Comparison of ENCODE assay signal across 8 cellular contexts in genomic region chr11:96154802-96155520, GRCh38.
DNase-seq lines count a peak whose midpoint lies in the region; TF ChIP-seq lines count a peak whose summit lies in the region.
"Had no signal": no experiment of that assay in that cellular context is flagged by ENCODE, and none has a peak within 500 bp of the region (broad histone marks: within the 10 kb centered on the region; RNA-seq: fewer than 3 reads in every experiment).

No MANE protein-coding gene starts in this region.

- H3K27ac ChIP-seq in ascending aorta (peak overlapping the region; percentile 64 to 66), suprapubic skin (peak overlapping the region; percentile 56)

- H3K4me1 ChIP-seq in ascending aorta: peaks cover 0 to 46% of the 10 kb centered on the region in 2 donors
- peaks cover 51% of the 10 kb centered on the region for H3K4me1 ChIP-seq in suprapubic skin

- intact Hi-C loops in ascending aorta (cut with DNase I): no loop called here

- WGBS in suprapubic skin: 59% methylated on average over 4 of the region's 7 CpGs

- peak; percentile 79 for DNase-seq in HT1080 (ENCODE audit: low read depth)
- DNase-seq in ascending aorta (ENCODE audit: low spot score in 2 of 2): no peak
- peak; percentile 19 to 22 for DNase-seq in hippocampal formation (lab: John Stamatoyannopoulos, UW)
- no peak for DNase-seq in suprapubic skin (ENCODE audit: low spot score in 2 of 2)
- DNase-seq in COLO668 (lab: John Stamatoyannopoulos, UW; ENCODE audit: unreplicated experiment): no peak
- DNase-seq in amniotic stem cell (lab: John Stamatoyannopoulos, UW): no peak
- no peak for DNase-seq in NCI-H510A (lab: John Stamatoyannopoulos, UW)
- DNase-seq: activated naive CD8-positive, alpha-beta T cell treated with anti-CD3 and anti-CD28 coated beads, Interleukin-2, amount 10 ng/mL, durations not matched to agents 7 days and 5 days had no signal

- no peak overlapping the region for H3K4me3 ChIP-seq in ascending aorta
- no peak overlapping the region for H3K4me3 ChIP-seq in suprapubic skin

- no peak for TF ChIP-seq CTCF in ascending aorta (IDR thresholded peaks at IDR 0.05)
- TF ChIP-seq CTCF in suprapubic skin (IDR thresholded peaks at IDR 0.05): no peak

- no peak for TF ChIP-seq EP300 in suprapubic skin (IDR thresholded peaks at IDR 0.05)

- H3K9me3 ChIP-seq in ascending aorta (no peaks in the 10 kb centered on the region), suprapubic skin (no peaks in the 10 kb centered on the region)

- H3K36me3 ChIP-seq in ascending aorta: no peaks in the 10 kb centered on the region
- no peaks in the 10 kb centered on the region for H3K36me3 ChIP-seq in suprapubic skin

- no peak for TF ChIP-seq POLR2A in suprapubic skin (IDR thresholded peaks at IDR 0.05)

- H3K27me3 ChIP-seq in ascending aorta (no peaks in the 10 kb centered on the region), suprapubic skin (no peaks in the 10 kb centered on the region)

Comparison
In these comparisons a context has a peak if more than half of its experiments do, and no peak if none do; other contexts are left out.
1. DNase-seq: peak in HT1080 (single experiment) and hippocampal formation (2 of 2); none in ascending aorta (0 of 2), suprapubic skin (0 of 2), COLO668 (single experiment), amniotic stem cell (single experiment) and NCI-H510A (single experiment).